In the genomic region with DNA sequence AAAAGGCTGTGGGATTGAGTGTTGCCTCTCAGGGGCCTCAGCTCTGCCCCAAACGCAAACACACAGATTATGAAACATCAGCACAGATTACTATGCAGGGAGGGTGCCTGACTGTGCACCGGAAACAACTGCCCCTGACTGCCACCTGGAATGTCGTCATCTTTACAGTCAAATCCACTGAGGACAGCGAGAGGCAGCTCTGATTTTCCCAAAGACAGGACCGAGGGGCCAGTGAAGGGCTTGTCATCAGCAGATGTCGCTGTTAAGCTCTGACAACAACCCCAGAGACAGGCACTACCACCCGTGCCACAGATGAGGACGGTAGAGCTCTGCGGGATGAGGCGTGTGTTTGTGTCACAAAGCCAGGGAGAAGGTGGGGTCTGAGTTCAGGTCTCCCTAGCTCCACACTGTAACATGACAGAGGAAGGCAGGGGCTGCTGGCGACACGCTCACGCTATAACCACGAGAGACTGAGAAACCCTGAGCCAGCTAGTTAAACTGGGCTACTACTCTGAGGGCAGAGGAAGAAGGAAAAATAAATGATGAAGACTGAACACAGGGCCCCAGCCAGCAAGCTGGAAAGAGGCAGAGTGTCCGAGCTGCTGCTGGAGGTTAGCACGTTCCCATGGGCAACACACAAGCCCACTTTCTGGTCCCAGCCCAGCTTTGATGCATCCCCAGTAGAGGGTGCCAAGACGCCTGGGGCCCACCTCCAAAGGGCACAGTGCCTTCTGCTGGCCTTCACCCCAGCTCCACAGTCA, we compare ENCODE assay signal across 9 cellular contexts. TPM values are rescaled to one million over a fixed set of nuclear protein-coding genes. Genes with fewer than 3 reads are reported as not detected.
DNase-seq lines count a peak whose midpoint lies in the region; ATAC-seq and TF ChIP-seq lines count a peak whose summit lies in the region.
"Had no signal": no experiment of that assay in that cellular context is flagged by ENCODE, and none has a peak within 500 bp of the region (broad histone marks: within the 10 kb centered on the region; RNA-seq: fewer than 3 reads in every experiment).

No MANE protein-coding gene starts in this region.

- H3K36me3 ChIP-seq in esophagus muscularis mucosa (no peaks in the 10 kb centered on the region), sigmoid colon (no peaks in the 10 kb centered on the region)

- no peaks in the 10 kb centered on the region for H3K9me3 ChIP-seq in esophagus muscularis mucosa
- H3K9me3 ChIP-seq in sigmoid colon, result no peaks in the 10 kb centered on the region

- POLR2A ChIA-PET in GM10248 (lab: Yijun Ruan, JAX), result interaction anchor here (0.5 kb wide), 1 partner anchor 25 kb away, joined by 5 read pairs; no protein-coding TSS in a partner anchor

- TF ChIP-seq POLR2A in esophagus muscularis mucosa (IDR thresholded peaks at IDR 0.05; ENCODE audit: low read depth) (no peak), sigmoid colon (IDR thresholded peaks at IDR 0.05) (no peak)

- no peak overlapping the region for H3K27ac Mint-ChIP-seq in activated CD4-positive, alpha-beta T cell treated with anti-CD3 and anti-CD28 coated beads, Interleukin-2, amount 10 ng/mL, durations not matched to agents 24 days and 14 days
- H3K27ac Mint-ChIP-seq: stimulated activated naive CD8-positive, alpha-beta T cell treated with anti-CD3 and anti-CD28 coated beads, Interleukin-15, Interleukin-2, amounts not matched to agents 100 ng/mL and 50 ng/mL, for 24 hours had no signal

- H3K4me3 ChIP-seq in esophagus muscularis mucosa (no peak overlapping the region), sigmoid colon (no peak overlapping the region)

- intact Hi-C loops in esophagus muscularis mucosa (cut with DNase I) (no loop called here), sigmoid colon (cut with DNase I) (no loop called here)
- intact Hi-C loops in activated CD4-positive, alpha-beta T cell treated with anti-CD3 and anti-CD28 coated beads, Interleukin-2, amount 10 ng/mL, durations not matched to agents 24 days and 14 days (cut with micrococcal nuclease), result no loop called here

- DNase-seq in GM10248 (ENCODE audit: extremely low spot score) (peak; percentile 11), NCI-H510A treated with DMSO at 0.1 percent for 48 hours (lab: John Stamatoyannopoulos, UW) (peak; percentile 48), esophagus muscularis mucosa (ENCODE audit: extremely low spot score) (peak; percentile 89), sigmoid colon (peak; percentile 52)
- no peak for DNase-seq in stimulated activated CD4-positive, alpha-beta T cell treated with anti-CD3 and anti-CD28 coated beads, Interleukin-4, amount 100 ng/mL, for 4 hours
- DNase-seq in activated CD4-positive, alpha-beta T cell treated with anti-CD3 and anti-CD28 coated beads, Interleukin-2, amount 10 ng/mL, durations not matched to agents 24 days and 14 days, result no peak

- no peaks in the 10 kb centered on the region for H3K36me3 Mint-ChIP-seq in activated CD4-positive, alpha-beta T cell treated with anti-CD3 and anti-CD28 coated beads, Interleukin-2, amount 10 ng/mL, durations not matched to agents 24 days and 14 days (ENCODE audit: low read depth)

- peaks cover 2% of the 10 kb centered on the region for H3K4me1 Mint-ChIP-seq in activated CD4-positive, alpha-beta T cell treated with anti-CD3 and anti-CD28 coated beads, Interleukin-2, amount 10 ng/mL, durations not matched to agents 24 days and 14 days

- H3K9me3 Mint-ChIP-seq in activated CD4-positive, alpha-beta T cell treated with anti-CD3 and anti-CD28 coated beads, Interleukin-2, amount 10 ng/mL, durations not matched to agents 24 days and 14 days, result no peaks in the 10 kb centered on the region
- H3K9me3 Mint-ChIP-seq: stimulated activated naive CD8-positive, alpha-beta T cell treated with anti-CD3 and anti-CD28 coated beads, Interleukin-15, Interleukin-2, amounts not matched to agents 100 ng/mL and 50 ng/mL, for 24 hours had no signal

- 69% methylated on average over 13 of the region's 17 CpGs for WGBS in esophagus muscularis mucosa
- 62 to 70% methylated on average over 17 of the region's 17 CpGs for WGBS in sigmoid colon, 2 donors

- H3K27ac ChIP-seq in esophagus muscularis mucosa (replicated peaks in 1 of 4) (peak overlapping the region in 1 of 4 donors; percentile 27), sigmoid colon (peak overlapping the region in 2 of 4 donors; percentile 46 to 62)

- H3K27me3 ChIP-seq in esophagus muscularis mucosa (no peaks in the 10 kb centered on the region), sigmoid colon (no peaks in the 10 kb centered on the region)

- CTCF ChIA-PET in GM10248 (lab: Yijun Ruan, JAX), result interaction anchor here (0.9 to 3.1 kb wide), 10 partner anchors 9 to 58 kb away, joined by 3 to 27 read pairs (median 6); no protein-coding TSS in a partner anchor

- ATAC-seq in GM21717 (IDR thresholded peaks at IDR 0.05; ENCODE audit: unreplicated experiment) (no peak), GM19351 (IDR thresholded peaks at IDR 0.05; ENCODE audit: unreplicated experiment) (no peak)

- TF ChIP-seq CTCF in GM10248 (IDR thresholded peaks at IDR 0.05; ENCODE audit: control extremely low read depth, extremely low read depth, low read depth, missing control alignments) (peak; percentile 2), esophagus muscularis mucosa (IDR thresholded peaks at IDR 0.05) (no peak), sigmoid colon (IDR thresholded peaks at IDR 0.05) (peak in 1 of 4 experiments; percentile 9)

- no peak overlapping the region for H3K4me3 Mint-ChIP-seq in activated CD4-positive, alpha-beta T cell treated with anti-CD3 and anti-CD28 coated beads, Interleukin-2, amount 10 ng/mL, durations not matched to agents 24 days and 14 days
- H3K4me3 Mint-ChIP-seq: stimulated activated naive CD8-positive, alpha-beta T cell treated with anti-CD3 and anti-CD28 coated beads, Interleukin-15, Interleukin-2, amounts not matched to agents 100 ng/mL and 50 ng/mL, for 24 hours had no signal

- peaks cover 0 to 21% (median 16%) of the 10 kb centered on the region in 4 donors for H3K4me1 ChIP-seq in esophagus muscularis mucosa
- H3K4me1 ChIP-seq in sigmoid colon, result peaks cover 0 to 20% (median 14%) of the 10 kb centered on the region in 4 donors

- TF ChIP-seq EP300 in esophagus muscularis mucosa (IDR thresholded peaks at IDR 0.05), result no peak
- TF ChIP-seq EP300 in sigmoid colon (IDR thresholded peaks at IDR 0.05), result no peak

- peaks cover 28% of the 10 kb centered on the region for H3K27me3 Mint-ChIP-seq in activated CD4-positive, alpha-beta T cell treated with anti-CD3 and anti-CD28 coated beads, Interleukin-2, amount 10 ng/mL, durations not matched to agents 24 days and 14 days

RNA-seq across cellular contexts. Expression of gene PARD6G, which starts 47.0 kb away (rescaled TPM):
- total RNA-seq in esophagus muscularis mucosa (10 to 100 TPM in 2 of 4 donors, 1 to 10 TPM in 2; 5.4 to 11.3 (median 10.4) TPM), sigmoid colon (10 to 100 TPM in 1 of 4 donors, 1 to 10 TPM in 3; 6.2 to 13.0 (median 9.6) TPM)
- polyA plus RNA-seq in sigmoid colon, result 1 to 10 TPM in 2 of 3 donors, not detected in 1; 1.2 to 1.8 TPM
- total RNA-seq in activated CD4-positive, alpha-beta T cell treated with anti-CD3 and anti-CD28 coated beads, Interleukin-2, amount 10 ng/mL, durations not matched to agents 24 days and 14 days, result 0.40 and 0.47 TPM in 2 replicates

Comparison
In these comparisons a context has a peak if more than half of its experiments do, and no peak if none do; other contexts are left out.
1. DNase-seq: peak in GM10248 (single experiment), NCI-H510A treated with DMSO at 0.1 percent for 48 hours (single experiment), esophagus muscularis mucosa (single experiment) and sigmoid colon (single experiment); none in stimulated activated CD4-positive, alpha-beta T cell treated with anti-CD3 and anti-CD28 coated beads, Interleukin-4, amount 100 ng/mL, for 4 hours (0 of 2) and activated CD4-positive, alpha-beta T cell treated with anti-CD3 and anti-CD28 coated beads, Interleukin-2, amount 10 ng/mL, durations not matched to agents 24 days and 14 days (single experiment).